23 cellular contexts compared by ENCODE assay signal in the genomic region with DNA sequence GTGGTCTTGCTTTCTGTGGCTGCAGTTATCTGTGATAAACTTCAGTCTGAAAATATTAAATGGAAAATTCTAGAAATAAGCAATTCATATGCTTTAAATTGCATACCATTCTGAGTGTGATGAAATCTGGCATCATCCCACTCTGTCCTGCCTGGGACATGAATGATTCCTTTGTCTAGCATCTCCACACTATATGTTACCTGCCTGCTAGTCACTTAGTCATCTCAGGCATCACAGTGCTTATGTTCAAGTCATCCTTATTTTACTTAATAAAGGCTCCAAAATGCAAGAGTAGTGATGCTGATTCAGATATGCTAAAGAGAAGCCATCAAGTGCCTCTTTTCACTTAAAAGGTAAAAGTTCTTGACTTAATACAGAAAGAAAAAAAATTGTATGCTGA. TPM values are rescaled to one million over a fixed set of nuclear protein-coding genes. Genes with fewer than 3 reads are reported as not detected.
DNase-seq lines count a peak whose midpoint lies in the region; ATAC-seq, FAIRE-seq and TF ChIP-seq lines count a peak whose summit lies in the region.
"Had no signal": no experiment of that assay in that cellular context is flagged by ENCODE, and none has a peak within 500 bp of the region (broad histone marks: within the 10 kb centered on the region; RNA-seq: fewer than 3 reads in every experiment).

No MANE protein-coding gene starts in this region.

- no peak overlapping the region for H3K4me3 ChIP-seq in IMR-90 (ENCODE audit: insufficient read depth, low read depth, low read length)
- H3K4me3 ChIP-seq in bronchial epithelial cell (ENCODE audit: low read depth, low read length), result no peak overlapping the region
- H3K4me3 ChIP-seq: BLaER1 had no signal

- no peaks in the 10 kb centered on the region for H3K79me1 ChIP-seq in IMR-90 (ENCODE audit: low read depth in 1 of 2, low read length in 2 of 2)

- DNase-seq in COLO829 (ENCODE audit: low spot score), result peak; percentile 37
- DNase-seq in IMR-90, result peak; percentile 17
- peak; percentile 4 for DNase-seq in bronchial epithelial cell (ENCODE audit: low read depth)
- DNase-seq in iris pigment epithelial cell (ENCODE audit: low read depth), result peak; percentile 14
- DNase-seq in activated CD8-positive, alpha-beta T cell treated with anti-CD3 and anti-CD28 coated beads for 36 hours, result no peak
- DNase-seq in stimulated activated naive CD4-positive, alpha-beta T cell (lab: John Stamatoyannopoulos, UW), result no peak
- DNase-seq in T-helper 2 cell, result no peak
- DNase-seq: CD4-positive, CD25-positive, alpha-beta regulatory T cell; Karpas-422; NCI-H1092; NCI-H1417 treated with DMSO at 0.1 percent for 48 hours; NCI-H1694 treated with DMSO at 0.1 percent for 48 hours; NCI-H2081; NCI-H2171; NCI-H510A; NCI-H69; SK-N-SH; SW 1271 had no signal

- H3K23ac ChIP-seq in IMR-90 (ENCODE audit: low read depth, low read length), result no peak overlapping the region

- H4K5ac ChIP-seq in IMR-90 (ENCODE audit: low read depth, low read length), result no peak overlapping the region

- H3K36me3 ChIP-seq in IMR-90 (ENCODE audit: control insufficient read depth, insufficient read depth, low read length), result no peaks in the 10 kb centered on the region
- no peaks in the 10 kb centered on the region for H3K36me3 ChIP-seq in bronchial epithelial cell (ENCODE audit: control insufficient read depth, insufficient read depth, low read length)
- H3K36me3 ChIP-seq: BLaER1 had no signal

- H3K18ac ChIP-seq in IMR-90 (ENCODE audit: low read depth, low read length), result no peak overlapping the region

- H3K56ac ChIP-seq in IMR-90 (ENCODE audit: extremely low read depth, insufficient read depth, low read length), result no peak overlapping the region

- H3K27ac Mint-ChIP-seq in activated CD8-positive, alpha-beta T cell treated with anti-CD3 and anti-CD28 coated beads for 36 hours, result no peak overlapping the region
- H3K27ac Mint-ChIP-seq: CD4-positive, CD25-positive, alpha-beta regulatory T cell had no signal

- dilution Hi-C loops in IMR-90 (cut with HindIII; ENCODE audit: low sequenced_read_pairs, unreplicated experiment), result no loop called here

- H4K20me1 ChIP-seq in IMR-90 (ENCODE audit: insufficient read depth, low read length), result no peaks in the 10 kb centered on the region
- H4K20me1 ChIP-seq: BLaER1 had no signal

- ATAC-seq in IMR-90 (ENCODE audit: low read depth) (no peak), HG03571 (IDR thresholded peaks at IDR 0.05; ENCODE audit: unreplicated experiment) (no peak)
- ATAC-seq in activated CD8-positive, alpha-beta T cell treated with anti-CD3 and anti-CD28 coated beads for 36 hours, result no peak

- H3K27ac ChIP-seq in IMR-90 (ENCODE audit: insufficient read depth, low read length), result no peak overlapping the region
- H3K27ac ChIP-seq: BLaER1 had no signal

- H4K8ac ChIP-seq in IMR-90 (ENCODE audit: low read depth in 2 of 2, low read length in 2 of 2), result no peak overlapping the region

- no peaks in the 10 kb centered on the region for H3K36me3 Mint-ChIP-seq in activated CD8-positive, alpha-beta T cell treated with anti-CD3 and anti-CD28 coated beads for 36 hours (ENCODE audit: low read depth)
- H3K36me3 Mint-ChIP-seq: CD4-positive, CD25-positive, alpha-beta regulatory T cell had no signal

- no peak overlapping the region for H4K91ac ChIP-seq in IMR-90 (ENCODE audit: insufficient read depth, low read depth, low read length)

- H3K9me1 ChIP-seq in IMR-90 (ENCODE audit: insufficient read depth, low read length), result no peaks in the 10 kb centered on the region

- H3K4me1 ChIP-seq in IMR-90 (ENCODE audit: control insufficient read depth, insufficient read depth, low read length), result peaks cover 2% of the 10 kb centered on the region; the same call in 1 of the 2 replicates
- H3K4me1 ChIP-seq: BLaER1 had no signal

- H2BK20ac ChIP-seq in IMR-90 (ENCODE audit: low read depth, low read length), result no peak overlapping the region

- TF ChIP-seq RAD21 in IMR-90 (IDR thresholded peaks at IDR 0.05; ENCODE audit: low read length), result no peak

- in situ Hi-C loops in IMR-90 (cut with MboI; ENCODE audit: low sequenced_read_pairs), result loop anchor here (5.0 to 25.0 kb wide), 2 partner anchors 71 to 266 kb away; a partner anchor contains a TSS

- intact Hi-C loops in IMR-90 (cut with micrococcal nuclease), result loop anchor here (10.0 kb wide), 1 partner anchor 428 kb away; no protein-coding TSS in a partner anchor
- intact Hi-C loops in activated CD8-positive, alpha-beta T cell treated with anti-CD3 and anti-CD28 coated beads for 36 hours (cut with micrococcal nuclease), result no loop called here

- TF ChIP-seq POLR2A in IMR-90 (IDR thresholded peaks at IDR 0.05; ENCODE audit: low read depth, low read length), result no peak

- peaks cover 4% of the 10 kb centered on the region for H3K27me3 ChIP-seq in IMR-90 (ENCODE audit: control insufficient read depth, insufficient read depth, low read length)
- H3K27me3 ChIP-seq in bronchial epithelial cell (ENCODE audit: control insufficient read depth, insufficient read depth, low read length), result no peaks in the 10 kb centered on the region
- H3K27me3 ChIP-seq: BLaER1 had no signal

- no peak overlapping the region for H3K4me3 Mint-ChIP-seq in activated CD8-positive, alpha-beta T cell treated with anti-CD3 and anti-CD28 coated beads for 36 hours
- H3K4me3 Mint-ChIP-seq: CD4-positive, CD25-positive, alpha-beta regulatory T cell had no signal

- H3K4ac ChIP-seq in IMR-90 (ENCODE audit: low read depth, low read length), result no peak overlapping the region

- TF ChIP-seq CTCF in IMR-90 (conservative IDR thresholded peaks at IDR 0.05; ENCODE audit: low read depth, low read length), result no peak
- no peak for TF ChIP-seq CTCF in bronchial epithelial cell (IDR thresholded peaks at IDR 0.05; ENCODE audit: insufficient read depth, low read length, severe bottlenecking)
- no peak for TF ChIP-seq CTCF in activated CD8-positive, alpha-beta T cell treated with anti-CD3 and anti-CD28 coated beads for 36 hours (IDR thresholded peaks at IDR 0.05)

- H2AK9ac ChIP-seq in IMR-90 (replicated peaks; ENCODE audit: low read depth, low read length, poor library complexity), result no peak overlapping the region

- no peaks in the 10 kb centered on the region for H3K9me3 ChIP-seq in IMR-90 (ENCODE audit: control insufficient read depth, insufficient read depth, low read length)
- H3K9me3 ChIP-seq: BLaER1, SK-N-SH had no signal

- no peak overlapping the region for H3K9ac ChIP-seq in IMR-90 (ENCODE audit: low read depth, low read length)
- H3K9ac ChIP-seq: BLaER1, SK-N-SH had no signal

- no TSS peak for BruUV-seq in IMR-90 (replicated peaks; lab: Mats Ljungman, UMichigan)

- H2BK15ac ChIP-seq in IMR-90 (ENCODE audit: low read depth, low read length), result no peak overlapping the region

- POLR2A ChIA-PET in IMR-90 (lab: Charles Lee; ENCODE audit: unreplicated experiment), result no interaction called here
- POLR2A ChIA-PET in activated CD8-positive, alpha-beta T cell treated with anti-CD3 and anti-CD28 coated beads for 36 hours (lab: Charles Lee), result no interaction called here

- H3K14ac ChIP-seq in IMR-90 (replicated peaks; ENCODE audit: low read depth, low read length), result no peak overlapping the region

- no peak overlapping the region for H2AFZ ChIP-seq in IMR-90 (replicated peaks; ENCODE audit: low read length, poor library complexity)

- no peak overlapping the region for H3K4me2 ChIP-seq in IMR-90 (ENCODE audit: low read depth, low read length)
- H3K4me2 ChIP-seq: BLaER1, SK-N-SH had no signal

- peaks cover 5% of the 10 kb centered on the region for H3K27me3 Mint-ChIP-seq in activated CD8-positive, alpha-beta T cell treated with anti-CD3 and anti-CD28 coated beads for 36 hours

- no peak overlapping the region for H2BK120ac ChIP-seq in IMR-90 (ENCODE audit: low read depth, low read length)

- no peak overlapping the region for H2AK5ac ChIP-seq in IMR-90 (ENCODE audit: low read depth, low read length)

- no peaks in the 10 kb centered on the region for H3K4me1 Mint-ChIP-seq in activated CD8-positive, alpha-beta T cell treated with anti-CD3 and anti-CD28 coated beads for 36 hours (ENCODE audit: low read depth)
- H3K4me1 Mint-ChIP-seq: CD4-positive, CD25-positive, alpha-beta regulatory T cell had no signal

- CTCF ChIA-PET in IMR-90 (lab: Yijun Ruan, JAX), result no interaction called here
- CTCF ChIA-PET in activated CD8-positive, alpha-beta T cell treated with anti-CD3 and anti-CD28 coated beads for 36 hours (lab: Charles Lee), result interaction anchor here (1.0 to 1.7 kb wide), 3 partner anchors 15 to 290 kb away, joined by 3 to 5 read pairs (median 5); no protein-coding TSS in a partner anchor

- H3K9me3 Mint-ChIP-seq in activated CD8-positive, alpha-beta T cell treated with anti-CD3 and anti-CD28 coated beads for 36 hours, result no peaks in the 10 kb centered on the region

- FAIRE-seq in bronchial epithelial cell (lab: Jason Lieb, UNC), result no peak
- FAIRE-seq: D721Med, G401.6, H54 had no signal

- no peak overlapping the region for H2BK5ac ChIP-seq in IMR-90 (ENCODE audit: low read depth, low read length, poor library complexity, severe bottlenecking)

TF ChIP-seq in IMR-90, 13 proteins besides CTCF, POLR2A, EP300 and RAD21:
- TF ChIP-seq NFE2L2 (IDR thresholded peaks at IDR 0.05; ENCODE audit: low read depth, low read length) (no peak), MAFK (IDR thresholded peaks at IDR 0.05; ENCODE audit: low read depth, low read length) (no peak), FOS (IDR thresholded peaks at IDR 0.05; ENCODE audit: low read depth, low read length) (no peak)

RNA-seq across cellular contexts. Expression of a gene that starts 14.3 kb away (rescaled TPM):
- total RNA-seq in IMR-90 (2012; rRNA removed), result 0.90 and 1.1 TPM in 2 replicates
- 0.34 and 0.58 TPM in 2 replicates for polyA plus RNA-seq in IMR-90 (2012; rRNA removed)
- polyA plus RNA-seq in IMR-90 (2012; cell fraction: cytosol; rRNA removed), result 0.05 and 0.14 TPM in 2 replicates
- 0.08 and 1.2 TPM in 2 replicates for polyA plus RNA-seq in IMR-90 (2012; cell fraction: nucleus; rRNA removed; ENCODE audit: low replicate concordance)
- not detected in 2 replicates for total RNA-seq in bronchial epithelial cell
- under 1 TPM; 0.38 to 0.45 TPM for total RNA-seq in activated CD8-positive, alpha-beta T cell treated with anti-CD3 and anti-CD28 coated beads for 36 hours

Comparison
In these comparisons a context has a peak if more than half of its experiments do, and no peak if none do; other contexts are left out.
1. DNase-seq: peak in COLO829 (single experiment), IMR-90 (single experiment), bronchial epithelial cell (single experiment) and iris pigment epithelial cell (single experiment); none in activated CD8-positive, alpha-beta T cell treated with anti-CD3 and anti-CD28 coated beads for 36 hours (single experiment), stimulated activated naive CD4-positive, alpha-beta T cell (0 of 6) and T-helper 2 cell (0 of 5).